1 cellular context compared by ENCODE assay signal in genomic region chr4:86891785-86892638, GRCh38.
TF ChIP-seq lines count a peak whose summit lies in the region.

TSS of gene C4orf36 (minus strand) at chr4:86892422. CDS start at chr4:86891520, 902 bp downstream.

TF ChIP-seq in K562, 482 proteins besides CTCF, POLR2A, EP300 and RAD21 (continued from another document):
- TF ChIP-seq ZBTB49 (CRISPR knock-in tag; IDR thresholded peaks at IDR 0.05; ENCODE audit: borderline replicate concordance) (no peak), RBM15 (IDR thresholded peaks at IDR 0.05; ENCODE audit: insufficient read depth, low read length) (no peak), ZNF398 (CRISPR knock-in tag; IDR thresholded peaks at IDR 0.05) (no peak), POLR2G (IDR thresholded peaks at IDR 0.05; ENCODE audit: low read depth, low read length) (peak; percentile 67), CXXC5 (CRISPR knock-in tag; IDR thresholded peaks at IDR 0.05) (peak; percentile 46; the same call in 1 of the 2 replicates), RREB1 (CRISPR knock-in tag; IDR thresholded peaks at IDR 0.05) (no peak), PHF21A (IDR thresholded peaks at IDR 0.05; ENCODE audit: borderline replicate concordance, low read depth) (no peak), ZSCAN32 (CRISPR knock-in tag; IDR thresholded peaks at IDR 0.05) (no peak), ZNF76 (CRISPR knock-in tag; IDR thresholded peaks at IDR 0.05; ENCODE audit: borderline replicate concordance) (no peak), ELF2 (CRISPR knock-in tag; IDR thresholded peaks at IDR 0.05) (no peak), HCFC1 (IDR thresholded peaks at IDR 0.05; ENCODE audit: low read depth, low read length) (no peak), ZBTB7A (IDR thresholded peaks at IDR 0.05; ENCODE audit: borderline replicate concordance, control insufficient read depth, low read depth, low read length) (no peak), MTF1 (CRISPR knock-in tag; IDR thresholded peaks at IDR 0.05; ENCODE audit: borderline replicate concordance) (no peak), MAX (CRISPR knock-in tag; IDR thresholded peaks at IDR 0.05) (peak; percentile 96), SMAD3 (CRISPR knock-in tag; conservative IDR thresholded peaks at IDR 0.05) (no peak), C11orf30 (IDR thresholded peaks at IDR 0.05; ENCODE audit: low read depth) (no peak), GTF2F1 (IDR thresholded peaks at IDR 0.05; ENCODE audit: low read depth, low read length) (no peak), FOXP4 (CRISPR knock-in tag; IDR thresholded peaks at IDR 0.05; ENCODE audit: borderline replicate concordance) (peak; percentile 91; the same call in 1 of the 2 replicates), ZBTB26 (CRISPR knock-in tag; IDR thresholded peaks at IDR 0.05) (no peak), RB1 (IDR thresholded peaks at IDR 0.05; ENCODE audit: low read depth) (no peak; the same call in 1 of the 2 replicates), ZNF431 (CRISPR knock-in tag; IDR thresholded peaks at IDR 0.05) (peak; percentile 48; the same call in 1 of the 2 replicates), SMARCA5 (IDR thresholded peaks at IDR 0.05) (no peak), POLR3G (IDR thresholded peaks at IDR 0.05; ENCODE audit: extremely low read depth, insufficient read length, insufficient replicate concordance) (no peak), AFF4 (CRISPR knock-in tag; IDR thresholded peaks at IDR 0.05) (0 out of 2 replicates have a peak, but pooled peaks have one; percentile 59), RFX7 (CRISPR knock-in tag; IDR thresholded peaks at IDR 0.05) (no peak), GTF2A2 (tag; IDR thresholded peaks at IDR 0.05) (no peak), SPI1 (IDR thresholded peaks at IDR 0.05; ENCODE audit: borderline replicate concordance, low read depth, low read length) (no peak), MNT (conservative IDR thresholded peaks at IDR 0.05) (peak; percentile 28 to 66; a peak in 2 of 4 replicates), EWSR1 (IDR thresholded peaks at IDR 0.05; ENCODE audit: borderline replicate concordance, low read depth, partially characterized antibody) (no peak), ZNF224 (CRISPR knock-in tag; IDR thresholded peaks at IDR 0.05) (peak; percentile 73; the same call in 1 of the 2 replicates), MCM2 (IDR thresholded peaks at IDR 0.05; ENCODE audit: low read depth) (no peak), NFIC (IDR thresholded peaks at IDR 0.05) (peak; percentile 76), ZBTB1 (CRISPR knock-in tag; IDR thresholded peaks at IDR 0.05; ENCODE audit: borderline replicate concordance, low read depth) (peak; percentile 86), BCOR (IDR thresholded peaks at IDR 0.05) (0 out of 2 replicates have a peak, but pooled peaks have one; percentile 18), TARDBP (IDR thresholded peaks at IDR 0.05) (no peak)
